In the genomic region with DNA sequence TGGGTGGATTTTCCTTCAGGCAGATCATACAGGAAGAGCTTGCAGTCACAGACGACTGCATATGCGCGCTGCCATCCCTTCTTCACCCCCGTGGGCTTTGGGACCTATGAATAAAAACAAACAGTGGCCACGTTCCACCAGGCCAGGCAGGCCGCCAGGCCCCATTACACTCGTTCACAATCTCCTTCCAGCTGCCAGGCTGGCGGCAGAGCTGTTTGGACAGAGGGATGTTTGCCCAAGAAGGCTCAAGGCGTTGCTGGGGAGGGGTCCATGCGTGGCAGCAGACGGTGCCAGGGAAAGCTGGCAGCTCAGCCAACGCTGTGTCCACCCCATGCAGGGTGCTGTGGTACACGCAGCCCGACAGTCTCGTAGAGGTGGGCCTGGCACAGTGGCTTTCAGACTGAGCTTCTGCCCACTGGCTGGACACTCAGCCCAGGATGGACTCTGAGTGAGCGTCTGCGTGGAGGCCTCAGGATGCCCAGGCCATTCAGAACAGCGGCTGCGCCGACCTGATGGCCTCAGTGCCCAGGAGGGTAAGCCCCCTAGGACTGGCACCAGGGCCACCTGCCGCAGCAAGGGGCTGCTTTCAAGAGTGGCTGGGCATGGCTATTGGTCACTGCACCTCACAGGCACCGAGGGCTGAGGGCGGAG, we compare ENCODE assay signal across 13 cellular contexts. TPM values are rescaled to one million over a fixed set of nuclear protein-coding genes. Genes with fewer than 3 reads are reported as not detected.
DNase-seq lines count a peak whose midpoint lies in the region; ATAC-seq and TF ChIP-seq lines count a peak whose summit lies in the region.
"Had no signal": no experiment of that assay in that cellular context is flagged by ENCODE, and none has a peak within 500 bp of the region (broad histone marks: within the 10 kb centered on the region; RNA-seq: fewer than 3 reads in every experiment).

No MANE protein-coding gene starts in this region.

- CTCF ChIA-PET in activated CD4-positive, alpha-beta memory T cell treated with anti-CD3 and anti-CD28 coated beads, Interleukin-2, amount 10 ng/mL, durations not matched to agents 7 days and 5 days (lab: Charles Lee), result no interaction called here
- CTCF ChIA-PET in activated CD4-positive, alpha-beta memory T cell treated with anti-CD3 and anti-CD28 coated beads for 36 hours (lab: Charles Lee), result no interaction called here

- no peak for ATAC-seq in thoracic aorta (ENCODE audit: insufficient number of reproducible peaks, low FRiP score, low read depth)

- peak overlapping the region; percentile 8 for H3K27ac Mint-ChIP-seq in activated CD4-positive, alpha-beta memory T cell treated with anti-CD3 and anti-CD28 coated beads, Interleukin-2, amount 10 ng/mL, durations not matched to agents 7 days and 5 days
- no peak overlapping the region for H3K27ac Mint-ChIP-seq in activated CD4-positive, alpha-beta memory T cell treated with anti-CD3 and anti-CD28 coated beads for 36 hours

- POLR2A ChIA-PET in activated CD4-positive, alpha-beta memory T cell treated with anti-CD3 and anti-CD28 coated beads, Interleukin-2, amount 10 ng/mL, durations not matched to agents 7 days and 5 days (lab: Charles Lee), result interaction anchor here (1.1 kb wide), 1 partner anchor 245 kb away, joined by 3 read pairs; no protein-coding TSS in a partner anchor
- POLR2A ChIA-PET in activated CD4-positive, alpha-beta memory T cell treated with anti-CD3 and anti-CD28 coated beads for 36 hours (lab: Charles Lee), result no interaction called here

- H3K9me3 ChIP-seq in thoracic aorta, result no peaks in the 10 kb centered on the region
- no peaks in the 10 kb centered on the region for H3K9me3 ChIP-seq in BE2C

- H3K36me3 Mint-ChIP-seq in activated CD4-positive, alpha-beta memory T cell treated with anti-CD3 and anti-CD28 coated beads, Interleukin-2, amount 10 ng/mL, durations not matched to agents 7 days and 5 days (ENCODE audit: low read depth), result no peaks in the 10 kb centered on the region
- no peaks in the 10 kb centered on the region for H3K36me3 Mint-ChIP-seq in activated CD4-positive, alpha-beta memory T cell treated with anti-CD3 and anti-CD28 coated beads for 36 hours

- H3K27ac ChIP-seq in VCaP (peak overlapping the region; percentile 82), thoracic aorta (no peak overlapping the region)
- H3K27ac ChIP-seq: PC-9 had no signal

- H3K9me3 Mint-ChIP-seq in activated CD4-positive, alpha-beta memory T cell treated with anti-CD3 and anti-CD28 coated beads, Interleukin-2, amount 10 ng/mL, durations not matched to agents 7 days and 5 days, result no peaks in the 10 kb centered on the region
- H3K9me3 Mint-ChIP-seq in activated CD4-positive, alpha-beta memory T cell treated with anti-CD3 and anti-CD28 coated beads for 36 hours, result no peaks in the 10 kb centered on the region
- H3K9me3 Mint-ChIP-seq: H9 had no signal

- TF ChIP-seq CTCF in VCaP (conservative IDR thresholded peaks at IDR 0.05), result no peak
- TF ChIP-seq CTCF in thoracic aorta (IDR thresholded peaks at IDR 0.05), result no peak
- no peak for TF ChIP-seq CTCF in BE2C (IDR thresholded peaks at IDR 0.05; ENCODE audit: low read depth, low read length)

- no peak overlapping the region for H3K4me3 Mint-ChIP-seq in activated CD4-positive, alpha-beta memory T cell treated with anti-CD3 and anti-CD28 coated beads, Interleukin-2, amount 10 ng/mL, durations not matched to agents 7 days and 5 days
- H3K4me3 Mint-ChIP-seq in activated CD4-positive, alpha-beta memory T cell treated with anti-CD3 and anti-CD28 coated beads for 36 hours, result no peak overlapping the region
- H3K4me3 Mint-ChIP-seq: H9 had no signal

- H3K4me3 ChIP-seq in thoracic aorta, result no peak overlapping the region
- no peak overlapping the region for H3K4me3 ChIP-seq in BE2C (ENCODE audit: low read depth, low read length)
- H3K4me3 ChIP-seq: PC-9 had no signal

- H3K27me3 ChIP-seq in thoracic aorta (replicated peaks; ENCODE audit: insufficient read depth) (no peaks in the 10 kb centered on the region), BE2C (no peaks in the 10 kb centered on the region)

- H3K4me1 ChIP-seq in thoracic aorta (ENCODE audit: control insufficient read depth in 1 of 2, low read depth in 2 of 2) (peaks cover 4 to 19% of the 10 kb centered on the region in 2 donors), BE2C (no peaks in the 10 kb centered on the region)

- H3K36me3 ChIP-seq in thoracic aorta, result peaks cover 84% of the 10 kb centered on the region
- H3K36me3 ChIP-seq in BE2C, result peaks cover 71% of the 10 kb centered on the region

- DNase-seq in activated CD4-positive, alpha-beta memory T cell treated with anti-CD3 and anti-CD28 coated beads, Interleukin-2, amount 10 ng/mL, durations not matched to agents 7 days and 5 days, result no peak
- no peak for DNase-seq in activated CD4-positive, alpha-beta memory T cell treated with anti-CD3 and anti-CD28 coated beads for 36 hours
- DNase-seq in islet precursor cell (peak; percentile 49), thoracic aorta (ENCODE audit: low spot score) (peak; percentile 28), NCI-H1694 treated with DMSO at 0.1 percent for 48 hours (lab: John Stamatoyannopoulos, UW) (no peak), BE2C (no peak)
- no peak for DNase-seq in effector CD4-positive, alpha-beta T cell
- DNase-seq: H9; KG1; mesendoderm; PC-9; stimulated activated CD4-positive, alpha-beta T cell treated with anti-CD3 and anti-CD28 coated beads, Interleukin-2, amount 100 ng/mL, for 48 hours had no signal

- intact Hi-C loops in activated CD4-positive, alpha-beta memory T cell treated with anti-CD3 and anti-CD28 coated beads for 36 hours (cut with micrococcal nuclease), result no loop called here

- H3K27me3 Mint-ChIP-seq in activated CD4-positive, alpha-beta memory T cell treated with anti-CD3 and anti-CD28 coated beads, Interleukin-2, amount 10 ng/mL, durations not matched to agents 7 days and 5 days, result no peaks in the 10 kb centered on the region
- no peaks in the 10 kb centered on the region for H3K27me3 Mint-ChIP-seq in activated CD4-positive, alpha-beta memory T cell treated with anti-CD3 and anti-CD28 coated beads for 36 hours

- peaks cover 22% of the 10 kb centered on the region for H3K4me1 Mint-ChIP-seq in activated CD4-positive, alpha-beta memory T cell treated with anti-CD3 and anti-CD28 coated beads, Interleukin-2, amount 10 ng/mL, durations not matched to agents 7 days and 5 days
- peaks cover 20% of the 10 kb centered on the region for H3K4me1 Mint-ChIP-seq in activated CD4-positive, alpha-beta memory T cell treated with anti-CD3 and anti-CD28 coated beads for 36 hours (ENCODE audit: low read depth)
- H3K4me1 Mint-ChIP-seq: H9 had no signal

RNA-seq across cellular contexts. Expression of a gene that starts 27.5 kb away (rescaled TPM):
- under 1 TPM; 0.20 to 0.23 TPM for total RNA-seq in activated CD4-positive, alpha-beta memory T cell treated with anti-CD3 and anti-CD28 coated beads, Interleukin-2, amount 10 ng/mL, durations not matched to agents 7 days and 5 days
- under 1 TPM in 1 of 2 experiments, not detected in 1; 0.17 TPM for total RNA-seq in activated CD4-positive, alpha-beta memory T cell treated with anti-CD3 and anti-CD28 coated beads for 36 hours
- 1 to 10 TPM in 1 of 2 donors, not detected in 1; 2.4 TPM for total RNA-seq in thoracic aorta
- 1.2 TPM for polyA plus RNA-seq in BE2C (2012; ENCODE audit: insufficient read depth, insufficient read length, low read depth)

Comparison
In these comparisons a context has a peak if more than half of its experiments do, and no peak if none do; other contexts are left out.
1. DNase-seq: peak in islet precursor cell (single experiment) and thoracic aorta (single experiment); none in activated CD4-positive, alpha-beta memory T cell treated with anti-CD3 and anti-CD28 coated beads, Interleukin-2, amount 10 ng/mL, durations not matched to agents 7 days and 5 days (single experiment), activated CD4-positive, alpha-beta memory T cell treated with anti-CD3 and anti-CD28 coated beads for 36 hours (single experiment), NCI-H1694 treated with DMSO at 0.1 percent for 48 hours (single experiment), effector CD4-positive, alpha-beta T cell (single experiment) and BE2C (single experiment).